Comparison of ENCODE assay signal across 9 cellular contexts in genomic region chrX:77160301-77160700, GRCh38.
DNase-seq lines count a peak whose midpoint lies in the region; ATAC-seq, FAIRE-seq and TF ChIP-seq lines count a peak whose summit lies in the region.
"Had no signal": no experiment of that assay in that cellular context is flagged by ENCODE, and none has a peak within 500 bp of the region (broad histone marks: within the 10 kb centered on the region; RNA-seq: fewer than 3 reads in every experiment).

No MANE protein-coding gene starts in this region.

- ATAC-seq in GM12878 (peak; percentile 41; the same call in 1 of the 3 replicates), left colon (no peak), GM18870 (IDR thresholded peaks at IDR 0.05; ENCODE audit: unreplicated experiment) (no peak)

- H2AFZ ChIP-seq in GM12878 (ENCODE audit: control insufficient read depth, low read depth, low read length) = no peak overlapping the region

- no peak overlapping the region for H3K9ac ChIP-seq in GM12878 (ENCODE audit: control insufficient read depth, insufficient read depth, low read length)

- H3K4me1 ChIP-seq in GM12878 (ENCODE audit: control insufficient read depth, insufficient read depth, low read length) = no peaks in the 10 kb centered on the region

- peak; percentile 15 for DNase-seq in NB4 (ENCODE audit: low read depth)
- no peak for DNase-seq in GM12878 (ENCODE audit: low read depth, low spot score)
- peak; percentile 4 for DNase-seq in stimulated activated CD4-positive, alpha-beta T cell treated with anti-CD3 and anti-CD28 coated beads, Interleukin-12 subunit alpha, Interleukin-12 subunit beta, amount 100 ng/mL, for 4 hours
- no peak for DNase-seq in left colon
- DNase-seq in COR-L47 (lab: John Stamatoyannopoulos, UW) = no peak
- DNase-seq: NCI-H2227 treated with DMSO at 0.1 percent for 48 hours had no signal

- no TSS peak for BruUV-seq in GM12878 (replicated peaks; lab: Mats Ljungman, UMichigan)

- no peaks in the 10 kb centered on the region for H3K27me3 ChIP-seq in GM12878 (replicated peaks in 1 of 2; ENCODE audit: control insufficient read depth in 2 of 2, insufficient read depth in 2 of 2, low read length in 1 of 2)

- H3K79me2 ChIP-seq in GM12878 (ENCODE audit: control insufficient read depth, insufficient read depth, low read length) = no peaks in the 10 kb centered on the region

- no peak overlapping the region for H3K27ac ChIP-seq in GM12878 (ENCODE audit: control insufficient read depth, insufficient read depth)
- H3K27ac ChIP-seq: epithelial cell of prostate had no signal

- CTCF ChIA-PET in GM12878 (lab: Yijun Ruan, JAX) = no interaction called here

- FAIRE-seq in GM12878 (lab: Jason Lieb, UNC) = no peak

- SMC1A ChIA-PET in GM12878 (lab: Charles Lee; ENCODE audit: uncharacterized antibody, unreplicated experiment) = no interaction called here

- no peak overlapping the region for H3K4me3 ChIP-seq in NB4 (ENCODE audit: low read depth, low read length)
- H3K4me3 ChIP-seq in GM12878 = no peak overlapping the region

- RAD21 ChIA-PET in GM12878 (lab: Charles Lee; ENCODE audit: unreplicated experiment) = no interaction called here

- H4K20me1 ChIP-seq in GM12878 (ENCODE audit: control insufficient read depth, insufficient read depth) = no peaks in the 10 kb centered on the region

- intact Hi-C loops in GM12878 (cut with micrococcal nuclease; ENCODE audit: unreplicated experiment) (no loop called here), left colon (cut with DNase I, micrococcal nuclease) (no loop called here)

- TF ChIP-seq EP300 in GM12878 (IDR thresholded peaks at IDR 0.05; ENCODE audit: borderline replicate concordance in 1 of 2, control insufficient read depth in 1 of 2, low read depth in 2 of 2, low read length in 2 of 2) = no peak

- TF ChIP-seq CTCF in GM12873 (IDR thresholded peaks at IDR 0.05; ENCODE audit: insufficient read depth, low read depth, low read length, missing control alignments) (peak; percentile 77), NB4 (IDR thresholded peaks at IDR 0.05; ENCODE audit: low read depth, low read length) (peak; percentile 43), GM12878 (IDR thresholded peaks at IDR 0.05 in 2 of 3, conservative IDR thresholded peaks at IDR 0.05 in 1 of 3; ENCODE audit: control insufficient read depth in 2 of 3, extremely low read depth in 1 of 3, insufficient read depth in 1 of 3, low read depth in 3 of 3, low read length in 3 of 3) (peak; percentile 22 to 33 (median 26); a peak in 2 of 6 replicates)

- POLR2A ChIA-PET in GM12878 (lab: Charles Lee) = no interaction called here

- no peak for TF ChIP-seq RAD21 in GM12878 (IDR thresholded peaks at IDR 0.05; ENCODE audit: insufficient read depth, low read depth, low read length)

- 0% methylated on average over 2 of the region's 2 CpGs for WGBS in GM12878 (ENCODE audit: insufficient coverage, insufficient replicate concordance, low lambda C conversion rate, missing lambda C conversion rate)

- TF ChIP-seq POLR2A in NB4 (IDR thresholded peaks at IDR 0.05; ENCODE audit: extremely low read depth, insufficient read length) (no peak), GM12878 (IDR thresholded peaks at IDR 0.05; ENCODE audit: low read depth, low read length) (no peak)

- no peaks in the 10 kb centered on the region for H3K36me3 ChIP-seq in GM12878 (ENCODE audit: control insufficient read depth in 2 of 2, insufficient read depth in 2 of 2, low read length in 1 of 2)

- no peak overlapping the region for H3K4me2 ChIP-seq in GM12878 (ENCODE audit: control insufficient read depth, insufficient read depth)

- in situ Hi-C loops in GM12878 (cut with MboI) = no loop called here

- H3K9me3 ChIP-seq in GM12878 (replicated peaks; ENCODE audit: control insufficient read depth, insufficient read depth, low read length) = no peaks in the 10 kb centered on the region

TF ChIP-seq in GM12878, 131 proteins besides CTCF, POLR2A, EP300 and RAD21:
- TF ChIP-seq SMC3 (IDR thresholded peaks at IDR 0.05; ENCODE audit: borderline replicate concordance, low read length) (0 out of 2 replicates have a peak, but pooled peaks have one; percentile 17), PAX8 (IDR thresholded peaks at IDR 0.05) (no peak), CREB1 (IDR thresholded peaks at IDR 0.05; ENCODE audit: low read depth) (no peak), SMAD5 (IDR thresholded peaks at IDR 0.05; ENCODE audit: low read depth) (no peak), E2F4 (IDR thresholded peaks at IDR 0.05; ENCODE audit: low read depth, low read length) (no peak)
- TF ChIP-seq, protein P1, sequence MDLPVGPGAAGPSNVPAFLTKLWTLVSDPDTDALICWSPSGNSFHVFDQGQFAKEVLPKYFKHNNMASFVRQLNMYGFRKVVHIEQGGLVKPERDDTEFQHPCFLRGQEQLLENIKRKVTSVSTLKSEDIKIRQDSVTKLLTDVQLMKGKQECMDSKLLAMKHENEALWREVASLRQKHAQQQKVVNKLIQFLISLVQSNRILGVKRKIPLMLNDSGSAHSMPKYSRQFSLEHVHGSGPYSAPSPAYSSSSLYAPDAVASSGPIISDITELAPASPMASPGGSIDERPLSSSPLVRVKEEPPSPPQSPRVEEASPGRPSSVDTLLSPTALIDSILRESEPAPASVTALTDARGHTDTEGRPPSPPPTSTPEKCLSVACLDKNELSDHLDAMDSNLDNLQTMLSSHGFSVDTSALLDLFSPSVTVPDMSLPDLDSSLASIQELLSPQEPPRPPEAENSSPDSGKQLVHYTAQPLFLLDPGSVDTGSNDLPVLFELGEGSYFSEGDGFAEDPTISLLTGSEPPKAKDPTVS (IDR thresholded peaks at IDR 0.05; ENCODE audit: low read depth, low read length) = no peak

Comparison
In these comparisons a context has a peak if more than half of its experiments do, and no peak if none do; other contexts are left out.
1. CTCF ChIP-seq: peak in every context shown above with its lines; median percentile 77 in GM12873; 43 in NB4; 26 in GM12878.
2. DNase-seq: peak in NB4 (single experiment) and stimulated activated CD4-positive, alpha-beta T cell treated with anti-CD3 and anti-CD28 coated beads, Interleukin-12 subunit alpha, Interleukin-12 subunit beta, amount 100 ng/mL, for 4 hours (single experiment); none in GM12878 (single experiment), left colon (0 of 2) and COR-L47 (single experiment).